ENCODE assay signal across 11 cellular contexts in the genomic region with DNA sequence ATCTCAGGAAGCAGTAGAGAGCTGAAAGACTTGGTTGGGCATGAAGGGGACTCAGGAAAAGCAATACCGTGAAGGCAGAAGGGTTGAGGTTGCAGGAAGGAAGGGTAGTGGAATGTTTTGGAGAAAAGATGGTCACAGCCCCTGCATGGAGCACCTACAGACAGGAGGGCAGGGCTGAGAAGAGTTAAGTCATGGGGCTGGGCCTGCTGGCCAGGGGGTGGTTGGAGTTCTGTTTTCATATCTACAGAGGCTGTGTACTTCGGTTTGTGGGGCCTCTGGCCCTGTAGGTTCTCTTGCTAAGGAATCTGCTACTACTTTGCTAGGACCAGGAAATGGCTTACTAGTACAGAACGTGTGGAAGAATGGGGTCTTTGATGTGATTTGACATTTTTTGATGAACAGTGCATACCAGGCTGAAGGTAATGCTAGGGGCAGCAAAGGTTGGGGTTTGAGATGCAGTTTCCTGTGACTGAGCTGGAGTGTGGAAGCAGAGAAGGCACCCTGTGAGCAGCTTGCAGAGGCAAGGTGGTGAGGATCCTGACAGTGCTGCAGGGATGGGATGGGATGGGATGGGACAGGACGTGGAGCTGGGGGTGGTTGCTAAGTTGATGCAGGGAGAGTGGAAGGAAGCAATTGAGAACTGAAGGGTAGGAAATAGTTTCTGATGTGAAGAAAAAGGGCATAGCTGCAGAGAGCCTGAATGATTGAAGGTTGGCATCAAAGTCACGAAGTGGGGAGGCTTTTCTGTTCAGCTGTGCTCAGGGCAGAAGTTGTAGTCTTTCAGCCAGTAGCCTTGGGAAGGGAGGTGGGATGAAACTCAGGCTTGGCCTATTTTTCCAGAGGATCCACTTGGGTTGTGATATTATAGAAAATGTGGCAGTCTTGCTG. TPM values are rescaled to one million over a fixed set of nuclear protein-coding genes. Genes with fewer than 3 reads are reported as not detected.
A peak's percentile ranks its signal among the peaks of the same experiment; 100 is the strongest.
DNase-seq lines count a peak whose midpoint lies in the region; ATAC-seq and TF ChIP-seq lines count a peak whose summit lies in the region.
"Had no signal": no experiment of that assay in that cellular context is flagged by ENCODE, and none has a peak within 500 bp of the region (broad histone marks: within the 10 kb centered on the region; RNA-seq: fewer than 3 reads in every experiment).

No MANE protein-coding gene starts in this region.

- peak overlapping the region; percentile 79 for H3K27ac Mint-ChIP-seq in activated naive CD4-positive, alpha-beta T cell treated with anti-CD3 and anti-CD28 coated beads for 36 hours
- peak overlapping the region in 4 of 5 experiments; percentile 42 to 91 (median 86) for H3K27ac Mint-ChIP-seq in brain
- H3K27ac Mint-ChIP-seq in stimulated activated effector memory CD8-positive, alpha-beta T cell treated with anti-CD3 and anti-CD28 coated beads, Interleukin-12 subunit alpha, Interleukin-12 subunit beta, amount 100 ng/mL, for 72 hours, result peak overlapping the region; percentile 91

- no peak overlapping the region for H3K9ac ChIP-seq in Karpas-422 (ENCODE audit: low read length)

- H3K27ac ChIP-seq in Karpas-422 (ENCODE audit: low read length), result no peak overlapping the region

- peaks cover 57% of the 10 kb centered on the region for H3K4me1 ChIP-seq in Karpas-422 (ENCODE audit: low read length)

- DNase-seq in activated naive CD4-positive, alpha-beta T cell treated with anti-CD3 and anti-CD28 coated beads for 36 hours, result no peak
- no peak for DNase-seq in activated naive CD4-positive, alpha-beta T cell treated with Interleukin-2 at 50 U/mL for 16 hours
- DNase-seq in Karpas-422 (peak; percentile 56), GM10248 (ENCODE audit: extremely low spot score) (no peak), NCI-H2227 (lab: John Stamatoyannopoulos, UW; ENCODE audit: unreplicated experiment) (no peak)
- DNase-seq in stimulated activated effector memory CD8-positive, alpha-beta T cell treated with anti-CD3 and anti-CD28 coated beads, Interleukin-12 subunit alpha, Interleukin-12 subunit beta, amount 100 ng/mL, for 72 hours (ENCODE audit: low spot score in 2 of 2), result no peak
- no peak for DNase-seq in effector CD4-positive, alpha-beta T cell
- DNase-seq: cerebellar nuclear complex, NCI-H1105, NCI-H774 had no signal

- H4K20me1 ChIP-seq in Karpas-422 (ENCODE audit: insufficient read depth, low read depth, low read length), result peaks cover 62% of the 10 kb centered on the region

- H2AFZ ChIP-seq in Karpas-422 (ENCODE audit: low read length), result no peak overlapping the region

- H3K27me3 Mint-ChIP-seq in activated naive CD4-positive, alpha-beta T cell treated with anti-CD3 and anti-CD28 coated beads for 36 hours (ENCODE audit: low read depth), result no peaks in the 10 kb centered on the region
- no peaks in the 10 kb centered on the region for H3K27me3 Mint-ChIP-seq in brain

- no peak overlapping the region for H3K4me2 ChIP-seq in Karpas-422 (ENCODE audit: low read depth, low read length, poor library complexity, severe bottlenecking)

- H3K79me2 ChIP-seq in Karpas-422 (ENCODE audit: low read length), result peaks cover 4% of the 10 kb centered on the region; the same call in 1 of the 2 replicates

- peaks cover 56% of the 10 kb centered on the region for H3K36me3 Mint-ChIP-seq in activated naive CD4-positive, alpha-beta T cell treated with anti-CD3 and anti-CD28 coated beads for 36 hours (ENCODE audit: low read depth)
- peaks cover 54% of the 10 kb centered on the region for H3K36me3 Mint-ChIP-seq in brain
- peaks cover 79% of the 10 kb centered on the region for H3K36me3 Mint-ChIP-seq in stimulated activated effector memory CD8-positive, alpha-beta T cell treated with anti-CD3 and anti-CD28 coated beads, Interleukin-12 subunit alpha, Interleukin-12 subunit beta, amount 100 ng/mL, for 72 hours

- no peaks in the 10 kb centered on the region for H3K27me3 ChIP-seq in Karpas-422 (ENCODE audit: low read length)

- H3K4me1 Mint-ChIP-seq in activated naive CD4-positive, alpha-beta T cell treated with anti-CD3 and anti-CD28 coated beads for 36 hours (ENCODE audit: low read depth), result peaks cover 73% of the 10 kb centered on the region
- H3K4me1 Mint-ChIP-seq in brain, result peaks cover 79% of the 10 kb centered on the region
- H3K4me1 Mint-ChIP-seq in stimulated activated effector memory CD8-positive, alpha-beta T cell treated with anti-CD3 and anti-CD28 coated beads, Interleukin-12 subunit alpha, Interleukin-12 subunit beta, amount 100 ng/mL, for 72 hours, result peaks cover 60% of the 10 kb centered on the region

- TF ChIP-seq CTCF in brain (conservative IDR thresholded peaks at IDR 0.05) (no peak), GM10248 (IDR thresholded peaks at IDR 0.05; ENCODE audit: control extremely low read depth, extremely low read depth, low read depth, missing control alignments) (no peak)

- POLR2A ChIA-PET in GM10248 (lab: Yijun Ruan, JAX), result interaction anchor here (0.5 kb wide), 1 partner anchor 171 kb away, joined by 3 read pairs; no protein-coding TSS in a partner anchor

- no peaks in the 10 kb centered on the region for H3K9me3 Mint-ChIP-seq in activated naive CD4-positive, alpha-beta T cell treated with anti-CD3 and anti-CD28 coated beads for 36 hours
- H3K9me3 Mint-ChIP-seq in brain, result no peaks in the 10 kb centered on the region
- no peaks in the 10 kb centered on the region for H3K9me3 Mint-ChIP-seq in stimulated activated effector memory CD8-positive, alpha-beta T cell treated with anti-CD3 and anti-CD28 coated beads, Interleukin-12 subunit alpha, Interleukin-12 subunit beta, amount 100 ng/mL, for 72 hours

- intact Hi-C loops in activated naive CD4-positive, alpha-beta T cell treated with anti-CD3 and anti-CD28 coated beads for 36 hours (cut with micrococcal nuclease), result no loop called here

- peaks cover 53% of the 10 kb centered on the region for H3K36me3 ChIP-seq in Karpas-422 (ENCODE audit: insufficient read depth, low read length)

- no peaks in the 10 kb centered on the region for H3K9me2 ChIP-seq in Karpas-422 (replicated peaks; ENCODE audit: insufficient read depth, low read length)

- no peaks in the 10 kb centered on the region for H3K9me3 ChIP-seq in Karpas-422 (ENCODE audit: low read length)

- ATAC-seq in stimulated activated effector memory CD8-positive, alpha-beta T cell treated with anti-CD3 and anti-CD28 coated beads, Interleukin-12 subunit alpha, Interleukin-12 subunit beta, amount 100 ng/mL, for 72 hours, result peak; percentile 14

- H3K4me3 Mint-ChIP-seq in activated naive CD4-positive, alpha-beta T cell treated with anti-CD3 and anti-CD28 coated beads for 36 hours, result no peak overlapping the region
- H3K4me3 Mint-ChIP-seq in brain, result no peak overlapping the region
- no peak overlapping the region for H3K4me3 Mint-ChIP-seq in stimulated activated effector memory CD8-positive, alpha-beta T cell treated with anti-CD3 and anti-CD28 coated beads, Interleukin-12 subunit alpha, Interleukin-12 subunit beta, amount 100 ng/mL, for 72 hours

- CTCF ChIA-PET in activated naive CD4-positive, alpha-beta T cell treated with anti-CD3 and anti-CD28 coated beads for 36 hours (lab: Charles Lee), result interaction anchor here (1.1 kb wide), 1 partner anchor 82 kb away, joined by 3 read pairs; no protein-coding TSS in a partner anchor
- CTCF ChIA-PET in GM10248 (lab: Yijun Ruan, JAX), result interaction anchor here (2.1 kb wide), 1 partner anchor 9 kb away, joined by 6 read pairs; no protein-coding TSS in a partner anchor

- H3K4me3 ChIP-seq in Karpas-422 (ENCODE audit: low read length), result no peak overlapping the region

RNA-seq across cellular contexts. Expression of gene RPS24, which starts 7.8 kb away (rescaled TPM):
- 1,000 to 10,000 TPM; 2,424 to 2,524 TPM for total RNA-seq in activated naive CD4-positive, alpha-beta T cell treated with anti-CD3 and anti-CD28 coated beads for 36 hours
- 2,812 and 3,158 TPM in 2 replicates for total RNA-seq in Karpas-422 (2014; rRNA removed; shearing (Covaris generic); ENCODE audit: low replicate concordance)
- 1,805 TPM for polyA plus RNA-seq in brain (ENCODE audit: insufficient read depth, low read depth, low replicate concordance)

RNA-seq across cellular contexts. Expression of gene POLR3A, which starts 12.1 kb away (rescaled TPM):
- 10 to 100 TPM; 14.1 to 14.2 TPM for total RNA-seq in activated naive CD4-positive, alpha-beta T cell treated with anti-CD3 and anti-CD28 coated beads for 36 hours
- total RNA-seq in Karpas-422 (2014; rRNA removed; shearing (Covaris generic); ENCODE audit: low replicate concordance), result 17.7 and 25.5 TPM in 2 replicates
- 15.5 TPM for polyA plus RNA-seq in brain (ENCODE audit: insufficient read depth, low read depth, low replicate concordance)
